1 cellular context compared by ENCODE assay signal in genomic region chr5:132495063-132495671, GRCh38.
TF ChIP-seq lines count a peak whose summit lies in the region.

No MANE protein-coding gene starts in this region.

TF ChIP-seq in K562, 482 proteins besides CTCF, POLR2A, EP300 and RAD21:
- TF ChIP-seq ZKSCAN1 (IDR thresholded peaks at IDR 0.05; ENCODE audit: low read depth, low read length), result 0 out of 2 replicates have a peak, but pooled peaks have one; percentile 6
- TF ChIP-seq BACH1 (tag; IDR thresholded peaks at IDR 0.05), result 0 out of 2 replicates have a peak, but pooled peaks have one; percentile 42
- TF ChIP-seq ETS2 (tag; IDR thresholded peaks at IDR 0.05; ENCODE audit: borderline replicate concordance, poor library complexity, severe bottlenecking), result no peak
- TF ChIP-seq PHB (CRISPR knock-in tag; IDR thresholded peaks at IDR 0.05), result 0 out of 2 replicates have a peak, but pooled peaks have one; percentile 30
- peak; percentile 86 for TF ChIP-seq ZNF316 (IDR thresholded peaks at IDR 0.05)
- no peak for TF ChIP-seq ZNF740 (CRISPR knock-in tag; IDR thresholded peaks at IDR 0.05)
- TF ChIP-seq ZNF740 (tag; IDR thresholded peaks at IDR 0.05), result 0 out of 4 replicates have a peak, but pooled peaks of 1 of the 2 experiments have one; percentile 9
- TF ChIP-seq HDAC3 (IDR thresholded peaks at IDR 0.05; ENCODE audit: borderline replicate concordance, partially characterized antibody), result no peak
- TF ChIP-seq MAFK (IDR thresholded peaks at IDR 0.05; ENCODE audit: low read length), result peak; percentile 51; the same call in 1 of the 2 replicates
- no peak for TF ChIP-seq U2AF1 (optimal IDR thresholded peaks at IDR 0.05; ENCODE audit: low read depth, low read length)
- TF ChIP-seq PATZ1 (CRISPR knock-in tag; IDR thresholded peaks at IDR 0.05; ENCODE audit: borderline replicate concordance), result peak; percentile 35; the same call in 1 of the 2 replicates
- peak; percentile 81 for TF ChIP-seq MAFG (tag; conservative IDR thresholded peaks at IDR 0.05)
- TF ChIP-seq NFE2L1 (tag; IDR thresholded peaks at IDR 0.05; ENCODE audit: borderline replicate concordance, low read depth), result peak; percentile 12; the same call in 1 of the 2 replicates
- TF ChIP-seq SFPQ (IDR thresholded peaks at IDR 0.05; ENCODE audit: low read depth, low read length), result no peak
- peak; percentile 74; the same call in 1 of the 2 replicates for TF ChIP-seq CREB3 (tag; conservative IDR thresholded peaks at IDR 0.05; ENCODE audit: low read depth)
- no peak for TF ChIP-seq SMAD2 (IDR thresholded peaks at IDR 0.05; ENCODE audit: low read depth, low read length)
- TF ChIP-seq CBFA2T2 (conservative IDR thresholded peaks at IDR 0.05), result no peak
- no peak for TF ChIP-seq PRPF4 (IDR thresholded peaks at IDR 0.05; ENCODE audit: insufficient read depth, low read depth, low read length, poor library complexity, severe bottlenecking)
- TF ChIP-seq NFRKB (IDR thresholded peaks at IDR 0.05; ENCODE audit: low read depth), result no peak
- no peak for TF ChIP-seq ZBTB43 (CRISPR knock-in tag; IDR thresholded peaks at IDR 0.05)
- TF ChIP-seq MAFF (IDR thresholded peaks at IDR 0.05; ENCODE audit: low read length), result peak; percentile 61
- TF ChIP-seq DMBX1 (CRISPR knock-in tag; IDR thresholded peaks at IDR 0.05; ENCODE audit: borderline replicate concordance), result 0 out of 2 replicates have a peak, but pooled peaks have one; percentile 22
- no peak for TF ChIP-seq SMAD3 (CRISPR knock-in tag; conservative IDR thresholded peaks at IDR 0.05)
- TF ChIP-seq GTF3C2 (IDR thresholded peaks at IDR 0.05; ENCODE audit: borderline replicate concordance, extremely low read depth, insufficient read length), result no peak
TF ChIP-seq in K562: peak in this region for 12.
